Comparison of ENCODE assay signal across 11 cellular contexts in genomic region chr3:144590854-144591253, GRCh38.
DNase-seq lines count a peak whose midpoint lies in the region; ATAC-seq and TF ChIP-seq lines count a peak whose summit lies in the region.
"Had no signal": no experiment of that assay in that cellular context is flagged by ENCODE, and none has a peak within 500 bp of the region (broad histone marks: within the 10 kb centered on the region; RNA-seq: fewer than 3 reads in every experiment).

No MANE protein-coding gene starts in this region.

- RAD21 ChIA-PET in HCT116 (lab: Charles Lee; ENCODE audit: low non-redundant PET in 1 of 2, low total read pairs in 2 of 2, uncharacterized antibody in 2 of 2, unreplicated experiment in 2 of 2) = no interaction called here

- POLR2A ChIA-PET in HCT116 (lab: Charles Lee) = no interaction called here

- H3K4me2 ChIP-seq in HCT116 (ENCODE audit: low read length) = no peak overlapping the region

- no peaks in the 10 kb centered on the region for H4K20me1 ChIP-seq in HCT116 (ENCODE audit: insufficient read depth)

- H3K27ac ChIP-seq in HCT116 (ENCODE audit: low read depth, low read length) (no peak overlapping the region), SK-N-MC (peak overlapping the region; percentile 72), stomach (no peak overlapping the region)
- H3K27ac ChIP-seq: cardiac muscle cell had no signal

- no peak for TF ChIP-seq RAD21 in HCT116 (IDR thresholded peaks at IDR 0.05; ENCODE audit: low read depth)

- no peaks in the 10 kb centered on the region for H3K9me3 ChIP-seq in HCT116 (ENCODE audit: control insufficient read depth in 1 of 2, insufficient read depth in 1 of 2, low read depth in 1 of 2, low read length in 2 of 2)
- no peaks in the 10 kb centered on the region for H3K9me3 ChIP-seq in SK-N-MC (ENCODE audit: low read depth, low read length)
- no peaks in the 10 kb centered on the region for H3K9me3 ChIP-seq in stomach

- no peaks in the 10 kb centered on the region for H3K79me2 ChIP-seq in HCT116 (ENCODE audit: insufficient read depth, low read length)

- TF ChIP-seq POLR2A in HCT116 (IDR thresholded peaks at IDR 0.05; ENCODE audit: borderline replicate concordance, extremely low read depth, insufficient read depth, insufficient read length) (no peak), stomach (IDR thresholded peaks at IDR 0.05) (no peak)

- H3K4me3 ChIP-seq in HCT116 (replicated peaks in 1 of 2; ENCODE audit: low read depth in 1 of 2, low read length in 2 of 2) = no peak overlapping the region
- peak overlapping the region; percentile 45 for H3K4me3 ChIP-seq in SK-N-MC
- peak overlapping the region in 1 of 2 donors; percentile 5 for H3K4me3 ChIP-seq in foreskin fibroblast (ENCODE audit: low read depth in 1 of 2, low read length in 2 of 2)
- no peak overlapping the region for H3K4me3 ChIP-seq in stomach
- H3K4me3 ChIP-seq: cardiac muscle cell had no signal

- CTCF ChIA-PET in HCT116 (lab: Charles Lee) = no interaction called here

- peak overlapping the region; percentile 19 for H2AFZ ChIP-seq in HCT116 (ENCODE audit: low read depth, low read length, poor library complexity, severe bottlenecking)

- H3K9ac ChIP-seq in HCT116 (ENCODE audit: low read length) (no peak overlapping the region), SK-N-MC (ENCODE audit: insufficient read length) (peak overlapping the region; percentile 13)

- 58 to 65% (median 61%) methylated on average over 2 of the region's 2 CpGs for WGBS in stomach, 5 donors

- H3K9me2 ChIP-seq in HCT116 (ENCODE audit: insufficient read depth) = no peaks in the 10 kb centered on the region

- H3K36me3 ChIP-seq in HCT116 (ENCODE audit: control insufficient read depth in 1 of 2, insufficient read depth in 2 of 2, low read length in 2 of 2) (no peaks in the 10 kb centered on the region), SK-N-MC (ENCODE audit: insufficient read depth, low read length) (peaks cover 5% of the 10 kb centered on the region; the same call in 1 of the 2 replicates), stomach (no peaks in the 10 kb centered on the region)
- H3K36me3 ChIP-seq: cardiac muscle cell had no signal

- no peak for TF ChIP-seq CTCF in HCT116 (IDR thresholded peaks at IDR 0.05 in 2 of 3, conservative IDR thresholded peaks at IDR 0.05 in 1 of 3; ENCODE audit: borderline replicate concordance in 1 of 3, insufficient read depth in 1 of 3, low read depth in 2 of 3, low read length in 2 of 3)
- no peak for TF ChIP-seq CTCF in foreskin fibroblast (IDR thresholded peaks at IDR 0.05; ENCODE audit: low read depth, low read length)
- no peak for TF ChIP-seq CTCF in stomach (IDR thresholded peaks at IDR 0.05)

- intact Hi-C loops in HCT116 (cut with micrococcal nuclease) (no loop called here), stomach (cut with DNase I; ENCODE audit: low total_unique reads) (no loop called here)

- ATAC-seq in HCT116 (no peak), GM21360 (IDR thresholded peaks at IDR 0.05; ENCODE audit: unreplicated experiment) (no peak), HG03025 (IDR thresholded peaks at IDR 0.05; ENCODE audit: low FRiP score, unreplicated experiment) (no peak)
- ATAC-seq: activated CD8-positive, alpha-beta T cell treated with anti-CD3 and anti-CD28 coated beads, Interleukin-2, amount 10 ng/mL, durations not matched to agents 7 days and 5 days had no signal

- H3K4me1 ChIP-seq in HCT116 (ENCODE audit: control insufficient read depth in 1 of 2, insufficient read depth in 2 of 2, low read length in 2 of 2) (no peaks in the 10 kb centered on the region), stomach (peaks cover 0 to 5% (median 0%) of the 10 kb centered on the region in 4 donors)

- H3K27me3 ChIP-seq in HCT116 (ENCODE audit: insufficient read depth, low read length) (no peaks in the 10 kb centered on the region), stomach (no peaks in the 10 kb centered on the region)
- H3K27me3 ChIP-seq: cardiac muscle cell had no signal

- no TSS peak for BruUV-seq in HCT116 (replicated peaks; lab: Mats Ljungman, UMichigan)

- DNase-seq in HCT116 (ENCODE audit: low read depth, low spot score) (no peak), SK-N-MC (ENCODE audit: low read depth, low spot score) (peak; percentile 48), foreskin fibroblast (peak; percentile 77 to 86), smooth muscle cell of the brain vasculature (ENCODE audit: low read depth, low spot score) (peak; percentile 33), stomach (no peak)
- DNase-seq: activated CD8-positive, alpha-beta T cell treated with anti-CD3 and anti-CD28 coated beads, Interleukin-2, amount 10 ng/mL, durations not matched to agents 7 days and 5 days; NCI-H187 treated with DMSO at 0.1 percent for 48 hours; SHP77 had no signal

- TF ChIP-seq EP300 in stomach (IDR thresholded peaks at IDR 0.05) = no peak

TF ChIP-seq in HCT116, 20 proteins besides CTCF, POLR2A, EP300 and RAD21:
- TF ChIP-seq CEBPB (IDR thresholded peaks at IDR 0.05; ENCODE audit: low read depth) = no peak
- TF ChIP-seq YY1 (IDR thresholded peaks at IDR 0.05; ENCODE audit: extremely low read depth, insufficient replicate concordance, low read depth, low read length) = no peak
- no peak for TF ChIP-seq REST (IDR thresholded peaks at IDR 0.05; ENCODE audit: low read depth)
- no peak for TF ChIP-seq ELF1 (IDR thresholded peaks at IDR 0.05; ENCODE audit: borderline replicate concordance, low read depth)
- no peak for TF ChIP-seq TCF7L2 (IDR thresholded peaks at IDR 0.05; ENCODE audit: borderline replicate concordance, extremely low read depth, insufficient read depth, insufficient read length)
- TF ChIP-seq CBX3 (IDR thresholded peaks at IDR 0.05; ENCODE audit: low read depth) = no peak
- no peak for TF ChIP-seq ATF3 (IDR thresholded peaks at IDR 0.05)
- no peak for TF ChIP-seq FOSL1 (IDR thresholded peaks at IDR 0.05; ENCODE audit: low read depth)
- TF ChIP-seq JUND (IDR thresholded peaks at IDR 0.05) = no peak
- no peak for TF ChIP-seq POLR2AphosphoS5 (IDR thresholded peaks at IDR 0.05; ENCODE audit: low read depth, low read length)
- no peak for TF ChIP-seq SP1 (IDR thresholded peaks at IDR 0.05; ENCODE audit: low read depth)
- no peak for TF ChIP-seq ZNF274 (IDR thresholded peaks at IDR 0.05; ENCODE audit: low read depth, low read length)
- TF ChIP-seq MAX (IDR thresholded peaks at IDR 0.05) = no peak
- no peak for TF ChIP-seq SRF (IDR thresholded peaks at IDR 0.05; ENCODE audit: low read depth)
TF ChIP-seq in HCT116: peak in this region for 0.

Comparison
In these comparisons a context has a peak if more than half of its experiments do, and no peak if none do; other contexts are left out.
1. DNase-seq: peak in SK-N-MC (single experiment), foreskin fibroblast (2 of 2) and smooth muscle cell of the brain vasculature (single experiment); none in HCT116 (single experiment) and stomach (single experiment).